In genomic region chr18:79603321-79604204, GRCh38 we compare ENCODE assay signal across 18 cellular contexts.
DNase-seq lines count a peak whose midpoint lies in the region; ATAC-seq and TF ChIP-seq lines count a peak whose summit lies in the region.
"Had no signal": no experiment of that assay in that cellular context is flagged by ENCODE, and none has a peak within 500 bp of the region (broad histone marks: within the 10 kb centered on the region; RNA-seq: fewer than 3 reads in every experiment).

No MANE protein-coding gene starts in this region.

- H4K5ac ChIP-seq in mesendoderm (ENCODE audit: low read length) = no peak overlapping the region

- H3K9me3 ChIP-seq in right cardiac atrium (ENCODE audit: control insufficient read depth, low read length) (no peaks in the 10 kb centered on the region), heart left ventricle (no peaks in the 10 kb centered on the region), spleen (no peaks in the 10 kb centered on the region)

- H3K56ac ChIP-seq in mesendoderm (ENCODE audit: low read length) = peak overlapping the region; percentile 40

- peak overlapping the region; percentile 91 for H3K4ac ChIP-seq in mesendoderm (ENCODE audit: low read depth, low read length)

- H3K36me3 Mint-ChIP-seq in immature natural killer cell = no peaks in the 10 kb centered on the region
- H3K36me3 Mint-ChIP-seq: CD4-positive, CD25-positive, alpha-beta regulatory T cell had no signal

- 91% methylated on average over 37 of the region's 37 CpGs for WGBS in right cardiac atrium
- 83 to 89% (median 88%) methylated on average over 24 to 37 of the region's 37 CpGs for WGBS in heart left ventricle, 4 donors
- WGBS in mesendoderm (ENCODE audit: extremely low coverage, insufficient coverage, low lambda C conversion rate) = no CpG with 5 or more reads among the region's 37 CpGs
- WGBS in spleen, 5 donors = 92 to 95% (median 94%) methylated on average over 25 to 37 of the region's 37 CpGs

- peaks cover 2 to 7% (median 5%) of the 10 kb centered on the region in 3 donors for H3K27me3 Mint-ChIP-seq in immature natural killer cell (ENCODE audit: low read depth in 3 of 3)

- peak overlapping the region; percentile 49 for H2BK120ac ChIP-seq in mesendoderm (ENCODE audit: low read depth, low read length)

- H3K4me3 ChIP-seq in right cardiac atrium (ENCODE audit: low read length) (no peak overlapping the region), heart left ventricle (no peak overlapping the region), mesendoderm (ENCODE audit: low read length) (no peak overlapping the region), spleen (no peak overlapping the region)

- H3K9ac ChIP-seq in mesendoderm (ENCODE audit: low read length) = no peak overlapping the region
- H3K9ac ChIP-seq: KMS-11 had no signal

- no peak overlapping the region for H3K4me2 ChIP-seq in mesendoderm (ENCODE audit: low read length)
- H3K4me2 ChIP-seq: KMS-11 had no signal

- no peak for ATAC-seq in right cardiac atrium
- ATAC-seq in heart left ventricle = no peak

- H3K27me3 ChIP-seq in right cardiac atrium (ENCODE audit: control insufficient read depth, insufficient read depth) (no peaks in the 10 kb centered on the region), heart left ventricle (peaks cover 0 to 3% (median 0%) of the 10 kb centered on the region in 9 donors), mesendoderm (ENCODE audit: insufficient read depth, low read length, poor library complexity) (no peaks in the 10 kb centered on the region), spleen (replicated peaks in 1 of 7) (peaks cover 0 to 52% (median 0%) of the 10 kb centered on the region in 7 donors)

- H3K27ac ChIP-seq in right cardiac atrium (ENCODE audit: low read length) = no peak overlapping the region
- H3K27ac ChIP-seq in heart left ventricle = peak overlapping the region in 1 of 12 donors; percentile 29
- no peak overlapping the region for H3K27ac ChIP-seq in mesendoderm (ENCODE audit: low read depth, low read length)
- H3K27ac ChIP-seq in spleen = no peak overlapping the region
- H3K27ac ChIP-seq: KMS-11, RWPE1 had no signal

- peak overlapping the region; percentile 88 for H2AK5ac ChIP-seq in mesendoderm (ENCODE audit: low read length)

- no peak for TF ChIP-seq POLR2A in heart left ventricle (IDR thresholded peaks at IDR 0.05)
- TF ChIP-seq POLR2A in spleen (IDR thresholded peaks at IDR 0.05) = no peak

- no peaks in the 10 kb centered on the region for H3K79me1 ChIP-seq in mesendoderm (ENCODE audit: low read length)

- no peaks in the 10 kb centered on the region for H3K36me3 ChIP-seq in heart left ventricle
- H3K36me3 ChIP-seq in mesendoderm (ENCODE audit: control insufficient read depth, insufficient read depth, low read length) = no peaks in the 10 kb centered on the region
- no peaks in the 10 kb centered on the region for H3K36me3 ChIP-seq in spleen

- H3K4me1 Mint-ChIP-seq in immature natural killer cell = no peaks in the 10 kb centered on the region
- H3K4me1 Mint-ChIP-seq: CD4-positive, CD25-positive, alpha-beta regulatory T cell had no signal

- H3K23ac ChIP-seq in mesendoderm (ENCODE audit: low read length) = peak overlapping the region; percentile 57

- TF ChIP-seq CTCF in heart left ventricle (IDR thresholded peaks at IDR 0.05) = no peak
- TF ChIP-seq CTCF in spleen (IDR thresholded peaks at IDR 0.05 in 8 of 11, conservative IDR thresholded peaks at IDR 0.05 in 3 of 11) = no peak

- H3K4me3 Mint-ChIP-seq in immature natural killer cell = no peak overlapping the region
- H3K4me3 Mint-ChIP-seq: CD4-positive, CD25-positive, alpha-beta regulatory T cell had no signal

- H4K8ac ChIP-seq in mesendoderm (ENCODE audit: low read depth, low read length) = no peak overlapping the region

- no peak overlapping the region for H3K27ac Mint-ChIP-seq in immature natural killer cell
- H3K27ac Mint-ChIP-seq: CD4-positive, CD25-positive, alpha-beta regulatory T cell had no signal

- H3K4me1 ChIP-seq in right cardiac atrium (ENCODE audit: control insufficient read depth, insufficient read depth, low read length) (no peaks in the 10 kb centered on the region), heart left ventricle (peaks cover 0 to 14% (median 3%) of the 10 kb centered on the region in 12 donors), mesendoderm (ENCODE audit: control insufficient read depth, low read depth, low read length) (peaks cover 6% of the 10 kb centered on the region), spleen (no peaks in the 10 kb centered on the region)

- DNase-seq in cardiac septum (ENCODE audit: low spot score) = peak; percentile 43
- DNase-seq in right cardiac atrium = no peak
- DNase-seq in heart left ventricle = peak in 3 of 5 donors; percentile 5 to 17 (median 10)
- no peak for DNase-seq in mesendoderm
- peak; percentile 60 for DNase-seq in spleen
- DNase-seq in NCI-H510A (lab: John Stamatoyannopoulos, UW) = no peak
- no peak for DNase-seq in immature natural killer cell
- DNase-seq in stimulated activated CD4-positive, alpha-beta T cell treated with anti-CD3 and anti-CD28 coated beads, Interleukin-4, amount 100 ng/mL, for 24 hours = no peak
- DNase-seq: CD4-positive, CD25-positive, alpha-beta regulatory T cell; GOT3; NCI-H1092 treated with DMSO at 0.1 percent for 48 hours; NCI-H1694; NCI-H2107; NCI-H226; NCI-H526 treated with DMSO at 0.1 percent for 48 hours; NK-92 treated with Interleukin-12 subunit alpha and Interleukin-12 subunit beta, amount 100 ng/mL, for 24 hours had no signal

- H2BK5ac ChIP-seq in mesendoderm (ENCODE audit: low read length) = peak overlapping the region; percentile 79

- H3K79me2 ChIP-seq in mesendoderm (ENCODE audit: control insufficient read depth, insufficient read depth, low read length) = no peaks in the 10 kb centered on the region

- H2BK15ac ChIP-seq in mesendoderm (replicated peaks; ENCODE audit: low read depth) = no peak overlapping the region

- intact Hi-C loops in cardiac septum (cut with DNase I) (no loop called here), right cardiac atrium (cut with DNase I) (no loop called here), heart left ventricle (cut with DNase I) (no loop called here), spleen (cut with DNase I; ENCODE audit: low total_unique reads) (no loop called here)

- H3K18ac ChIP-seq in mesendoderm (ENCODE audit: low read length) = peak overlapping the region; percentile 57

- H3K9me3 Mint-ChIP-seq in immature natural killer cell = no peaks in the 10 kb centered on the region
- H3K9me3 Mint-ChIP-seq: CD4-positive, CD25-positive, alpha-beta regulatory T cell had no signal

Comparison
In these comparisons a context has a peak if more than half of its experiments do, and no peak if none do; other contexts are left out.
1. DNase-seq: peak in cardiac septum (single experiment), heart left ventricle (3 of 5) and spleen (single experiment); none in right cardiac atrium (0 of 3), mesendoderm (single experiment), NCI-H510A (single experiment), immature natural killer cell (0 of 3) and stimulated activated CD4-positive, alpha-beta T cell treated with anti-CD3 and anti-CD28 coated beads, Interleukin-4, amount 100 ng/mL, for 24 hours (single experiment).